18 cellular contexts compared by ENCODE assay signal in genomic region chr21:16307256-16307655, GRCh38.
A peak's percentile ranks its signal among the peaks of the same experiment; 100 is the strongest.
DNase-seq lines count a peak whose midpoint lies in the region; FAIRE-seq and TF ChIP-seq lines count a peak whose summit lies in the region.
"Had no signal": no experiment of that assay in that cellular context is flagged by ENCODE, and none has a peak within 500 bp of the region (broad histone marks: within the 10 kb centered on the region; RNA-seq: fewer than 3 reads in every experiment).

No MANE protein-coding gene starts in this region.

- H2BK5ac ChIP-seq in mesenchymal stem cell (ENCODE audit: low read depth, low read length, poor library complexity, severe bottlenecking) = no peak overlapping the region

- H2BK120ac ChIP-seq in mesenchymal stem cell (ENCODE audit: low read depth, low read length) = no peak overlapping the region

- no peaks in the 10 kb centered on the region for H3K36me3 ChIP-seq in mammary epithelial cell (ENCODE audit: insufficient read depth, low read length)
- H3K36me3 ChIP-seq in mesenchymal stem cell (ENCODE audit: control insufficient read depth in 1 of 2, insufficient read depth in 2 of 2, low read depth in 1 of 2, low read length in 2 of 2) = no peaks in the 10 kb centered on the region
- H3K36me3 ChIP-seq in small intestine (ENCODE audit: control insufficient read depth in 2 of 2, insufficient read depth in 2 of 2, low read length in 2 of 2) = no peaks in the 10 kb centered on the region
- H3K36me3 ChIP-seq: colonic mucosa had no signal

- H3K9ac ChIP-seq in mammary epithelial cell (ENCODE audit: insufficient read depth, low read length) (no peak overlapping the region), mesenchymal stem cell (ENCODE audit: low read length) (peak overlapping the region; percentile 95)

- H4K91ac ChIP-seq in mesenchymal stem cell (ENCODE audit: low read length) = no peak overlapping the region

- H2BK15ac ChIP-seq in mesenchymal stem cell (ENCODE audit: low read depth, poor library complexity, severe bottlenecking) = no peak overlapping the region

- H3K4me3 Mint-ChIP-seq in activated T-helper 1 cell treated with anti-CD3 and anti-CD28 coated beads, Interleukin-12 subunit alpha, Interleukin-12 subunit beta, Interleukin-2, Interleukin-4 antibody, amounts not matched to agents 30 ng/mL and 10 ng/mL and 1 ng/mL, durations not matched to agents 14 hours and 24 hours and 36 hours = no peak overlapping the region
- H3K4me3 Mint-ChIP-seq: CD8-positive, alpha-beta T cell; naive thymus-derived CD4-positive, alpha-beta T cell had no signal

- no peaks in the 10 kb centered on the region for H3K79me2 ChIP-seq in mammary epithelial cell (ENCODE audit: insufficient read depth, low read length)

- intact Hi-C loops in mammary epithelial cell (cut with micrococcal nuclease) = loop anchor here (5.0 kb wide), 1 partner anchor 230 kb away; no protein-coding TSS in a partner anchor
- intact Hi-C loops in activated T-helper 1 cell treated with anti-CD3 and anti-CD28 coated beads, Interleukin-12 subunit alpha, Interleukin-12 subunit beta, Interleukin-2, Interleukin-4 antibody, amounts not matched to agents 30 ng/mL and 10 ng/mL and 1 ng/mL, durations not matched to agents 14 hours and 24 hours and 36 hours (cut with micrococcal nuclease) = no loop called here

- H3K27ac Mint-ChIP-seq in activated T-helper 1 cell treated with anti-CD3 and anti-CD28 coated beads, Interleukin-12 subunit alpha, Interleukin-12 subunit beta, Interleukin-2, Interleukin-4 antibody, amounts not matched to agents 30 ng/mL and 10 ng/mL and 1 ng/mL, durations not matched to agents 14 hours and 24 hours and 36 hours = no peak overlapping the region
- H3K27ac Mint-ChIP-seq: CD8-positive, alpha-beta T cell; HFFc6; naive thymus-derived CD4-positive, alpha-beta T cell had no signal

- H3K9me3 ChIP-seq in mammary epithelial cell (replicated peaks; ENCODE audit: insufficient read depth, low read length) = no peaks in the 10 kb centered on the region
- H3K9me3 ChIP-seq in mesenchymal stem cell (ENCODE audit: control insufficient read depth, low read length) = no peaks in the 10 kb centered on the region
- H3K9me3 ChIP-seq in small intestine (ENCODE audit: control insufficient read depth, low read depth) = no peaks in the 10 kb centered on the region
- H3K9me3 ChIP-seq: colonic mucosa had no signal

- in situ Hi-C loops in mammary epithelial cell (cut with MboI; ENCODE audit: low sequenced_read_pairs in 2 of 2) = no loop called here

- H2AK5ac ChIP-seq in mesenchymal stem cell (ENCODE audit: low read length, severe bottlenecking) = no peak overlapping the region

- H4K8ac ChIP-seq in mesenchymal stem cell (ENCODE audit: low read length) = no peak overlapping the region

- FAIRE-seq in small intestine (lab: Jason Lieb, UNC) (peak; percentile 19), D721Med (lab: Jason Lieb, UNC) (no peak), HTR-8/SVneo (lab: Jason Lieb, UNC) (no peak)

- no peak overlapping the region for H3K4ac ChIP-seq in mesenchymal stem cell (ENCODE audit: low read depth in 1 of 2, low read length in 2 of 2)

- dilution Hi-C loops in mammary epithelial cell (cut with HindIII; ENCODE audit: low sequenced_read_pairs) = no loop called here

- DNase-seq in OCI-M1 (lab: John Stamatoyannopoulos, UW) (peak; percentile 11), mammary epithelial cell (no peak), mesenchymal stem cell (no peak), small intestine (no peak), D721Med (ENCODE audit: insufficient read length, low spot score) (no peak), GM03348 (ENCODE audit: low spot score) (no peak), HTR-8/SVneo (ENCODE audit: insufficient read length, low spot score) (no peak)
- no peak for DNase-seq in activated T-helper 1 cell treated with anti-CD3 and anti-CD28 coated beads, Interleukin-12 subunit alpha, Interleukin-12 subunit beta, Interleukin-2, Interleukin-4 antibody, amounts not matched to agents 30 ng/mL and 10 ng/mL and 1 ng/mL, durations not matched to agents 14 hours and 24 hours and 36 hours (ENCODE audit: low spot score)
- DNase-seq: activated CD4-positive, alpha-beta T cell treated with anti-CD3 and anti-CD28 coated beads for 4 hours; CD8-positive, alpha-beta T cell; colonic mucosa; DMS79 treated with DMSO at 0.1 percent for 48 hours; foreskin melanocyte; HFFc6; naive thymus-derived CD4-positive, alpha-beta T cell; NCI-H1436 treated with DMSO at 0.1 percent for 48 hours; NCI-H748 treated with DMSO at 0.1 percent for 48 hours; stimulated activated naive CD4-positive, alpha-beta T cell had no signal

- peaks cover 9% of the 10 kb centered on the region for H3K79me1 ChIP-seq in mesenchymal stem cell (replicated peaks; ENCODE audit: low read length, poor library complexity, severe bottlenecking)

- H3K18ac ChIP-seq in mesenchymal stem cell (ENCODE audit: low read depth in 1 of 2, low read length in 2 of 2) = no peak overlapping the region

- H2AFZ ChIP-seq in mammary epithelial cell (ENCODE audit: low read depth, low read length) = no peak overlapping the region
- H2AFZ ChIP-seq in mesenchymal stem cell (ENCODE audit: low read depth, low read length) = no peak overlapping the region

- no peak overlapping the region for H3K14ac ChIP-seq in mesenchymal stem cell (ENCODE audit: low read length in 2 of 2)

- H3K4me3 ChIP-seq in mammary epithelial cell (replicated peaks in 1 of 3; ENCODE audit: insufficient read depth in 1 of 3, low read depth in 2 of 3, low read length in 3 of 3) (peak overlapping the region in 2 of 3 experiments; percentile 43 to 64), mesenchymal stem cell (ENCODE audit: insufficient read depth in 1 of 2, low read depth in 1 of 2, low read length in 2 of 2) (peak overlapping the region in 1 of 2 experiments; percentile 75), small intestine (ENCODE audit: low read depth in 1 of 2, low read length in 2 of 2) (no peak overlapping the region)
- H3K4me3 ChIP-seq: colonic mucosa had no signal

- no peaks in the 10 kb centered on the region for H4K20me1 ChIP-seq in mammary epithelial cell (ENCODE audit: insufficient read depth, low read length)

- CTCF ChIA-PET in mammary epithelial cell (lab: Charles Lee; ENCODE audit: low non-redundant PET) = no interaction called here

- H2BK12ac ChIP-seq in mesenchymal stem cell (ENCODE audit: low read length in 2 of 2) = no peak overlapping the region

- no peaks in the 10 kb centered on the region for H3K27me3 ChIP-seq in mammary epithelial cell (ENCODE audit: insufficient read depth, low read length)
- H3K27me3 ChIP-seq in mesenchymal stem cell (ENCODE audit: control insufficient read depth in 1 of 2, insufficient read depth in 1 of 2, low read length in 2 of 2) = no peaks in the 10 kb centered on the region
- no peaks in the 10 kb centered on the region for H3K27me3 ChIP-seq in small intestine (ENCODE audit: control insufficient read depth in 2 of 2, insufficient read depth in 2 of 2, low read length in 2 of 2)
- H3K27me3 ChIP-seq: colonic mucosa had no signal

- H3K36me3 Mint-ChIP-seq in activated T-helper 1 cell treated with anti-CD3 and anti-CD28 coated beads, Interleukin-12 subunit alpha, Interleukin-12 subunit beta, Interleukin-2, Interleukin-4 antibody, amounts not matched to agents 30 ng/mL and 10 ng/mL and 1 ng/mL, durations not matched to agents 14 hours and 24 hours and 36 hours (ENCODE audit: low read depth) = no peaks in the 10 kb centered on the region
- H3K36me3 Mint-ChIP-seq: CD8-positive, alpha-beta T cell; naive thymus-derived CD4-positive, alpha-beta T cell had no signal

- H3K27me3 Mint-ChIP-seq in activated T-helper 1 cell treated with anti-CD3 and anti-CD28 coated beads, Interleukin-12 subunit alpha, Interleukin-12 subunit beta, Interleukin-2, Interleukin-4 antibody, amounts not matched to agents 30 ng/mL and 10 ng/mL and 1 ng/mL, durations not matched to agents 14 hours and 24 hours and 36 hours (ENCODE audit: insufficient read depth) = no peaks in the 10 kb centered on the region
- H3K27me3 Mint-ChIP-seq: naive thymus-derived CD4-positive, alpha-beta T cell had no signal

- TF ChIP-seq CTCF in mammary epithelial cell (conservative IDR thresholded peaks at IDR 0.05 in 1 of 2, IDR thresholded peaks at IDR 0.05 in 1 of 2; ENCODE audit: extremely low read depth in 1 of 2, insufficient read depth in 1 of 2, low read depth in 1 of 2, low read length in 2 of 2) (no peak), D721Med (IDR thresholded peaks at IDR 0.05; ENCODE audit: insufficient read depth, missing control alignments) (no peak)

- no peaks in the 10 kb centered on the region for H3K9me3 Mint-ChIP-seq in activated T-helper 1 cell treated with anti-CD3 and anti-CD28 coated beads, Interleukin-12 subunit alpha, Interleukin-12 subunit beta, Interleukin-2, Interleukin-4 antibody, amounts not matched to agents 30 ng/mL and 10 ng/mL and 1 ng/mL, durations not matched to agents 14 hours and 24 hours and 36 hours
- H3K9me3 Mint-ChIP-seq: CD8-positive, alpha-beta T cell; HFFc6; naive thymus-derived CD4-positive, alpha-beta T cell had no signal

- no TSS peak for BruUV-seq in mammary epithelial cell (replicated peaks; lab: Mats Ljungman, UMichigan)

- H3K4me2 ChIP-seq in mammary epithelial cell (ENCODE audit: insufficient read depth, low read depth, low read length) = peak overlapping the region; percentile 87
- H3K4me2 ChIP-seq in mesenchymal stem cell (ENCODE audit: low read length, poor library complexity, severe bottlenecking) = no peak overlapping the region

- H3K27ac ChIP-seq in mammary epithelial cell (ENCODE audit: insufficient read depth, low read depth, low read length) (peak overlapping the region; percentile 50), mesenchymal stem cell (ENCODE audit: low read length, poor library complexity, severe bottlenecking) (no peak overlapping the region), small intestine (ENCODE audit: low read depth in 1 of 2, low read length in 1 of 2) (no peak overlapping the region)
- H3K27ac ChIP-seq: colonic mucosa had no signal

- H3K4me1 Mint-ChIP-seq in activated T-helper 1 cell treated with anti-CD3 and anti-CD28 coated beads, Interleukin-12 subunit alpha, Interleukin-12 subunit beta, Interleukin-2, Interleukin-4 antibody, amounts not matched to agents 30 ng/mL and 10 ng/mL and 1 ng/mL, durations not matched to agents 14 hours and 24 hours and 36 hours (ENCODE audit: low read depth) = no peaks in the 10 kb centered on the region

- H3K4me1 ChIP-seq in mammary epithelial cell (ENCODE audit: insufficient read depth, low read length) = no peaks in the 10 kb centered on the region
- peaks cover 1% of the 10 kb centered on the region for H3K4me1 ChIP-seq in mesenchymal stem cell (ENCODE audit: control insufficient read depth, insufficient read depth, low read depth, low read length)
- no peaks in the 10 kb centered on the region for H3K4me1 ChIP-seq in small intestine (ENCODE audit: control insufficient read depth in 2 of 2, insufficient read depth in 1 of 2, low read depth in 1 of 2, low read length in 1 of 2)
- H3K4me1 ChIP-seq: colonic mucosa had no signal

- H3K23ac ChIP-seq in mesenchymal stem cell (ENCODE audit: low read length in 2 of 2) = no peak overlapping the region

Comparison
In these comparisons a context has a peak if more than half of its experiments do, and no peak if none do; other contexts are left out.
1. H3K4me3 ChIP-seq: peak in mammary epithelial cell (2 of 3); none in small intestine (0 of 2).